In genomic region chr5:64384761-64385160, GRCh38 we compare ENCODE assay signal across 9 cellular contexts.
DNase-seq lines count a peak whose midpoint lies in the region; ATAC-seq and TF ChIP-seq lines count a peak whose summit lies in the region.
"Had no signal": no experiment of that assay in that cellular context is flagged by ENCODE, and none has a peak within 500 bp of the region (broad histone marks: within the 10 kb centered on the region; RNA-seq: fewer than 3 reads in every experiment).

No MANE protein-coding gene starts in this region.

- H3K36me3 Mint-ChIP-seq in stimulated activated naive B cell treated with anti-CD40 and anti-IgM and Interleukin-4, amounts not matched to agents 10 μg/mL and 1 μg/mL and 100 μg/mL, for 72 hours: no peaks in the 10 kb centered on the region
- H3K36me3 Mint-ChIP-seq: brain had no signal

- no peak overlapping the region for H3K27ac Mint-ChIP-seq in stimulated activated naive B cell treated with anti-CD40 and anti-IgM and Interleukin-4, amounts not matched to agents 10 μg/mL and 1 μg/mL and 100 μg/mL, for 72 hours
- H3K27ac Mint-ChIP-seq: brain had no signal

- intact Hi-C loops in ascending aorta (cut with DNase I): no loop called here

- peaks cover 0 to 17% of the 10 kb centered on the region in 2 donors for H3K9me3 ChIP-seq in ascending aorta

- ATAC-seq in GM19372 (IDR thresholded peaks at IDR 0.05; ENCODE audit: low read depth, unreplicated experiment) (peak; percentile 61), HG03457 (IDR thresholded peaks at IDR 0.05; ENCODE audit: unreplicated experiment) (peak; percentile 80)
- peak; percentile 34 to 36 for ATAC-seq in stimulated activated naive B cell treated with anti-CD40 and anti-IgM and Interleukin-4, amounts not matched to agents 10 μg/mL and 1 μg/mL and 100 μg/mL, for 72 hours (replicated peaks)

- no peaks in the 10 kb centered on the region for H3K4me1 ChIP-seq in ascending aorta

- no peak overlapping the region for H3K4me3 Mint-ChIP-seq in stimulated activated naive B cell treated with anti-CD40 and anti-IgM and Interleukin-4, amounts not matched to agents 10 μg/mL and 1 μg/mL and 100 μg/mL, for 72 hours
- H3K4me3 Mint-ChIP-seq: brain had no signal

- no peak overlapping the region for H3K27ac ChIP-seq in ascending aorta

- in situ Hi-C loops in Caki2 (cut with HindIII; ENCODE audit: low pct_unique_long_range_greater_than_20kb, low sequenced_read_pairs): no loop called here

- no peak for TF ChIP-seq CTCF in ascending aorta (IDR thresholded peaks at IDR 0.05)

- no peaks in the 10 kb centered on the region for H3K36me3 ChIP-seq in ascending aorta

- no peaks in the 10 kb centered on the region for H3K27me3 Mint-ChIP-seq in stimulated activated naive B cell treated with anti-CD40 and anti-IgM and Interleukin-4, amounts not matched to agents 10 μg/mL and 1 μg/mL and 100 μg/mL, for 72 hours
- H3K27me3 Mint-ChIP-seq: brain had no signal

- peak; percentile 15 for DNase-seq in Caki2 (ENCODE audit: low read depth)
- DNase-seq in amniotic stem cell (lab: John Stamatoyannopoulos, UW): peak; percentile 1
- no peak for DNase-seq in stimulated activated naive B cell treated with anti-CD40 and anti-IgM and Interleukin-4, amounts not matched to agents 10 μg/mL and 1 μg/mL and 100 μg/mL, for 72 hours
- no peak for DNase-seq in stimulated activated CD4-positive, alpha-beta T cell treated with anti-CD3 and anti-CD28 coated beads, Interleukin-4, amount 100 ng/mL, for 24 hours
- no peak for DNase-seq in amygdala (lab: John Stamatoyannopoulos, UW)
- no peak for DNase-seq in ascending aorta (ENCODE audit: low spot score in 2 of 2)

- H3K4me1 Mint-ChIP-seq in stimulated activated naive B cell treated with anti-CD40 and anti-IgM and Interleukin-4, amounts not matched to agents 10 μg/mL and 1 μg/mL and 100 μg/mL, for 72 hours: peaks cover 0 to 1% of the 10 kb centered on the region in 2 donors
- H3K4me1 Mint-ChIP-seq: brain had no signal

- H3K9me3 Mint-ChIP-seq in stimulated activated naive B cell treated with anti-CD40 and anti-IgM and Interleukin-4, amounts not matched to agents 10 μg/mL and 1 μg/mL and 100 μg/mL, for 72 hours: peaks cover 0 to 1% of the 10 kb centered on the region in 2 donors

- H3K27me3 ChIP-seq in ascending aorta: no peaks in the 10 kb centered on the region

- no peak overlapping the region for H3K4me3 ChIP-seq in ascending aorta

Comparison
In these comparisons a context has a peak if more than half of its experiments do, and no peak if none do; other contexts are left out.
1. DNase-seq: peak in Caki2 (single experiment) and amniotic stem cell (single experiment); none in stimulated activated naive B cell treated with anti-CD40 and anti-IgM and Interleukin-4, amounts not matched to agents 10 μg/mL and 1 μg/mL and 100 μg/mL, for 72 hours (single experiment), stimulated activated CD4-positive, alpha-beta T cell treated with anti-CD3 and anti-CD28 coated beads, Interleukin-4, amount 100 ng/mL, for 24 hours (single experiment), amygdala (0 of 56) and ascending aorta (0 of 2).
2. Peak in every context shown above with its lines, with median percentiles within 50 percentile points of each other: ATAC-seq.